In the genomic region with DNA sequence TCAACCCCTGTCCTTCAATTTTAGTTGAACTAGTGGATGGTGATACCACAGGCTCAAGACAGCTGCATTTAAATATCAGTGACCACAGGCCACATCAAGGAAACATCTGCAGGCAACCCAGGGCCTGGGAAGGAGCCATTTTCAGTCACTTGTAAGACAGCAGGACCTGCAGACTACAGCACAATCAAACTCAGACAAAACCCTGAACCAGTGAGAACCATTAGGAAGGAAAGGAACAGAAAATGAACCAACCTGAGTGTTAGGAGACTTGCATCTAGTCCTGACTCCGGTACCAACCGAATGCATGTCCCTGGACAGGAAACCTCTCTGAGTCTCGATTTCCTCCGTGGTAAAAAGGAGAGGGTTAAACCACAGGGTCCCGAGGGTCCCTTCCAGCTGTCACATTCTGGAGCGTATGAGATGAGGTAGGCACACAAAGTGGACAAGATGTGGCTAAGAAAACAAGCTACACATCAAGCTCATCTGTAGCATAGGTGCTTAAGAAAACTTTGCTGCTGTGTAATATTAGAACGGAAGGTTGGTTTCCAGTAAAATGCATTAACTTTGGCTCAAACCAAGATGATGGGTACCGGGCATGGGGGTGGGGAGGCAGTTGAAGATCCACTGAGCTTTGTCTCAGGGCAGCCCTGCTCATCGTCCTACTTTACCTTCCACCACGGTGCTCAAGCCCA, we compare ENCODE assay signal across 8 cellular contexts. TPM values are rescaled to one million over a fixed set of nuclear protein-coding genes. Genes with fewer than 3 reads are reported as not detected.
DNase-seq lines count a peak whose midpoint lies in the region; ATAC-seq and TF ChIP-seq lines count a peak whose summit lies in the region.

No MANE protein-coding gene starts in this region.

- peaks cover 14 to 49% of the 10 kb centered on the region in 2 donors for H3K4me1 ChIP-seq in left lung
- peaks cover 33% of the 10 kb centered on the region for H3K4me1 ChIP-seq in stomach smooth muscle (ENCODE audit: control insufficient read depth, insufficient read depth, low read length)

- H3K27me3 ChIP-seq in left lung (no peaks in the 10 kb centered on the region), stomach smooth muscle (ENCODE audit: control insufficient read depth in 1 of 2, insufficient read depth in 2 of 2, low read length in 2 of 2) (no peaks in the 10 kb centered on the region)

- intact Hi-C loops in left lung (cut with DNase I): no loop called here

- peaks cover 38 to 65% of the 10 kb centered on the region in 2 donors for H3K36me3 Mint-ChIP-seq in activated naive CD4-positive, alpha-beta T cell treated with anti-CD3 and anti-CD28 coated beads, Interleukin-2, amount 50 U/mL, for 72 hours

- peak; percentile 41 for ATAC-seq in GM21786 (IDR thresholded peaks at IDR 0.05; ENCODE audit: unreplicated experiment)
- ATAC-seq in activated naive CD4-positive, alpha-beta T cell treated with anti-CD3 and anti-CD28 coated beads, Interleukin-2, amount 50 U/mL, for 72 hours: peak; percentile 23 to 38
- no peak for ATAC-seq in left lung

- peak overlapping the region; percentile 92 to 96 for H3K9ac ChIP-seq in stomach smooth muscle (ENCODE audit: low read length in 2 of 2)

- H3K4me3 ChIP-seq in left lung (peak overlapping the region in 1 of 2 donors; percentile 90), stomach smooth muscle (ENCODE audit: low read length in 2 of 2) (peak overlapping the region; percentile 89 to 94)

- H3K27ac Mint-ChIP-seq in activated naive CD4-positive, alpha-beta T cell treated with anti-CD3 and anti-CD28 coated beads, Interleukin-2, amount 50 U/mL, for 72 hours: peak overlapping the region; percentile 97 to 98

- no peak for TF ChIP-seq CTCF in left lung (IDR thresholded peaks at IDR 0.05)

- peak overlapping the region; percentile 99 to 100 for H3K27ac ChIP-seq in left lung
- peak overlapping the region; percentile 96 for H3K27ac ChIP-seq in stomach smooth muscle (ENCODE audit: low read length)

- peaks cover 0 to 8% of the 10 kb centered on the region in 2 donors for H3K36me3 ChIP-seq in left lung
- H3K36me3 ChIP-seq in stomach smooth muscle (ENCODE audit: control insufficient read depth in 2 of 2, insufficient read depth in 2 of 2, low read length in 2 of 2): peaks cover 0 to 2% of the 10 kb centered on the region in 2 donors

- H3K9me3 Mint-ChIP-seq in activated naive CD4-positive, alpha-beta T cell treated with anti-CD3 and anti-CD28 coated beads, Interleukin-2, amount 50 U/mL, for 72 hours: no peaks in the 10 kb centered on the region

- peak; percentile 65 for DNase-seq in DMS153 treated with DMSO at 0.1 percent for 48 hours (lab: John Stamatoyannopoulos, UW; ENCODE audit: unreplicated experiment)
- no peak for DNase-seq in DMS153 (lab: John Stamatoyannopoulos, UW)
- peak; percentile 76 for DNase-seq in NAMALWA (ENCODE audit: low spot score)
- DNase-seq in activated naive CD4-positive, alpha-beta T cell treated with anti-CD3 and anti-CD28 coated beads, Interleukin-2, amount 50 U/mL, for 72 hours (ENCODE audit: low spot score in 2 of 2): peak in 1 of 2 donors; percentile 54
- DNase-seq in left lung: no peak
- no peak for DNase-seq in D341Med (ENCODE audit: low spot score)

- H3K9me3 ChIP-seq in left lung (no peaks in the 10 kb centered on the region), stomach smooth muscle (ENCODE audit: control insufficient read depth in 2 of 2, low read length in 2 of 2) (no peaks in the 10 kb centered on the region)

RNA-seq across cellular contexts. Expression of gene CDKN1B, which starts 1.6 kb away (rescaled TPM):
- 10 to 100 TPM; 39.7 to 46.6 TPM for total RNA-seq in activated naive CD4-positive, alpha-beta T cell treated with anti-CD3 and anti-CD28 coated beads, Interleukin-2, amount 50 U/mL, for 72 hours
- total RNA-seq in left lung: 10 to 100 TPM; 36.8 to 43.1 TPM

RNA-seq across cellular contexts. Expression of gene GPR19, which starts 19.6 kb away (rescaled TPM):
- 10 to 100 TPM; 24.8 to 27.5 TPM for total RNA-seq in activated naive CD4-positive, alpha-beta T cell treated with anti-CD3 and anti-CD28 coated beads, Interleukin-2, amount 50 U/mL, for 72 hours
- total RNA-seq in left lung: under 1 TPM; 0.24 to 0.70 TPM

Comparison
In these comparisons a context has a peak if more than half of its experiments do, and no peak if none do; other contexts are left out.
1. DNase-seq: peak in DMS153 treated with DMSO at 0.1 percent for 48 hours (single experiment) and NAMALWA (single experiment); none in DMS153 (single experiment), left lung (0 of 2) and D341Med (single experiment).
2. RNA of gene GPR19, which starts 19.6 kb away (total RNA-seq): 24.8 to 27.5 TPM in activated naive CD4-positive, alpha-beta T cell treated with anti-CD3 and anti-CD28 coated beads, Interleukin-2, amount 50 U/mL, for 72 hours; 0.24 to 0.70 TPM in left lung; every median in the first group is over 10 times any median in the second.